8 cellular contexts compared by ENCODE assay signal in the genomic region with DNA sequence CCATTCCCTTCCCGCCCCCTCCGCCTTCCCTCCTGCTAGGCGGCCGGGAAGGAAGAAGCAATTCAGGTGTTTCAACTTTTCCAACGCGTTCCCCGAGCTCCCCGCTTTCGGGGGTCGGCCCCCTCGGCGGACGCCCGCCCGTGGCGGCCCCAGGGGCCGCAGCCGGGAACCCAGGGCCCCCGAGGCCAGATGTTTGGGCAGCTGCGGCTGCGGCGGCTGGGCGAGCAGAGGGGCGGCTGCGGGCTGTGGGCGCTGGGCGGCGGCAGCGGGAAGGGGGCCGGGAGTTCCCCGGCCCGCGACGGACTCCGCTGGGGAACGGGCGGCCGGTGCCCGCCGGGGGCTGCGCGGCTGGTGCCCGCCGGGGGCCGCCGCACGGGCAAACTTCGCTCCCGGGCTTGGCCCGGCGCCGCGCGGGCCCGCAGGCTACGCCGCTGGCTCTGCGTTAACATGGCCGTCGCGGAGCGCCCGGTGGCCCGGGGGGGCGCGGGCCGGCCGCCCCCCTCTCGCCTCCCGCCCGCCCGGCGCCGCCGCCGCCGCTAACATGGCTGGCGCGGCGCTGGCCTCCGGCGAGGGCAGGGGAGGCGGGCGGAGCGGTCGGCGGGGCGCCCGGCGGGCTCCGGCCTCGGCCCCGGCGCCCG. TPM values are rescaled to one million over a fixed set of nuclear protein-coding genes. Genes with fewer than 3 reads are reported as not detected.
A peak's percentile ranks its signal among the peaks of the same experiment; 100 is the strongest.
DNase-seq lines count a peak whose midpoint lies in the region; ATAC-seq, FAIRE-seq and TF ChIP-seq lines count a peak whose summit lies in the region.

No MANE protein-coding gene starts in this region.

- no peak for FAIRE-seq in GM12892 (lab: Jason Lieb, UNC)

- H3K4me1 ChIP-seq in ES-I3 (ENCODE audit: insufficient read depth, low read length) (no peaks in the 10 kb centered on the region), HUES6 (ENCODE audit: control insufficient read depth, insufficient read depth, low read length) (peaks cover 13% of the 10 kb centered on the region)
- H3K4me1 ChIP-seq in effector memory CD4-positive, alpha-beta T cell (ENCODE audit: control insufficient read depth, insufficient read depth, low read length, poor library complexity, severe bottlenecking) = no peaks in the 10 kb centered on the region

- TF ChIP-seq POLR2A in GM12892 (IDR thresholded peaks at IDR 0.05; ENCODE audit: low read depth, low read length) = no peak

- H3K9ac ChIP-seq in ES-I3 (ENCODE audit: low read depth, low read length) (peak overlapping the region; percentile 50), HUES6 (ENCODE audit: low read length) (peak overlapping the region; percentile 93)

- H3K27me3 ChIP-seq in HUES6 (ENCODE audit: control insufficient read depth, insufficient read depth, low read length) = peaks cover 11% of the 10 kb centered on the region
- H3K27me3 ChIP-seq in effector memory CD4-positive, alpha-beta T cell (replicated peaks; ENCODE audit: control insufficient read depth, insufficient read depth, low read length, poor library complexity, severe bottlenecking) = no peaks in the 10 kb centered on the region

- DNase-seq in effector memory CD4-positive, alpha-beta T cell = peak in 1 of 3 donors; percentile 2
- DNase-seq in posterior vena cava (ENCODE audit: low spot score) (peak; percentile 55), DMS114 treated with DMSO at 0.1 percent for 48 hours (lab: John Stamatoyannopoulos, UW; ENCODE audit: unreplicated experiment) (no peak), GM12892 (ENCODE audit: insufficient read length) (no peak)

- ATAC-seq in GM21423 (IDR thresholded peaks at IDR 0.05; ENCODE audit: unreplicated experiment) (peak; percentile 20), HG03378 (IDR thresholded peaks at IDR 0.05; ENCODE audit: unreplicated experiment) (no peak)

- H3K9me3 ChIP-seq in ES-I3 (ENCODE audit: control insufficient read depth, insufficient read depth, low read length) (no peaks in the 10 kb centered on the region), HUES6 (ENCODE audit: control insufficient read depth, insufficient read depth, low read depth, low read length) (no peaks in the 10 kb centered on the region)
- no peaks in the 10 kb centered on the region for H3K9me3 ChIP-seq in effector memory CD4-positive, alpha-beta T cell (ENCODE audit: control insufficient read depth, low read length)

- no peaks in the 10 kb centered on the region for H3K36me3 ChIP-seq in ES-I3 (ENCODE audit: insufficient read depth, low read length)
- H3K36me3 ChIP-seq in HUES6 (ENCODE audit: control insufficient read depth, insufficient read depth, low read length) = peaks cover 39% of the 10 kb centered on the region
- H3K36me3 ChIP-seq in effector memory CD4-positive, alpha-beta T cell (ENCODE audit: control insufficient read depth, insufficient read depth, low read length) = no peaks in the 10 kb centered on the region

- peak overlapping the region; percentile 99 for H3K27ac ChIP-seq in HUES6 (ENCODE audit: low read depth, low read length)
- H3K27ac ChIP-seq in effector memory CD4-positive, alpha-beta T cell (ENCODE audit: insufficient read depth, low read length, poor library complexity, severe bottlenecking) = no peak overlapping the region

- H3K4me3 ChIP-seq in HUES6 (ENCODE audit: low read depth, low read length) = peak overlapping the region; percentile 80
- H3K4me3 ChIP-seq in effector memory CD4-positive, alpha-beta T cell (ENCODE audit: insufficient read depth, low read depth, low read length, poor library complexity, severe bottlenecking) = peak overlapping the region; percentile 32

- intact Hi-C loops in posterior vena cava (cut with DNase I) = no loop called here

RNA-seq across cellular contexts. Expression of a gene that starts 0.5 kb away (rescaled TPM):
- total RNA-seq in posterior vena cava = 1 to 10 TPM; 3.8 to 5.2 TPM
- 51.6 TPM for polyA plus RNA-seq in GM12892 (2012; ENCODE audit: missing spikeins)
